ENCODE assay signal across 27 cellular contexts in the genomic region with DNA sequence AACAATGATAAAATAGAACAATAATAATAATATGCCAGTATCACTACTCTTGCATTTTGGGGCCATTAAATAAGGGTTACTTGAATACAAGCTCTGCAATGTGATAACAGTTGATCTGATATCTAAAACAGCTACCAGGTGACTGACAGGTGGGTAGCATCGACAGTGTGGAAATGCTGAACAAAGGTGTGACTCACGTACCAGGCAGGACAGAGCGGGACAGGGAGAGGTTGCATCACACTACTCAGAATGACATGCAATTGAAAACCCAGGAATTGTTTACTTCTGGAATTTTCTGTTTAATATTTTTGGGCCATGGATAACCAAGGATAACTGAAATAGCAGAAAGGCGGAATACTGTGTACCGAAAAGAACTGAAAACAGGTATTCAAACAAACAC. TPM values are rescaled to one million over a fixed set of nuclear protein-coding genes. Genes with fewer than 3 reads are reported as not detected.
"Had no signal": no experiment of that assay in that cellular context is flagged by ENCODE, and none has a peak within 500 bp of the region (broad histone marks: within the 10 kb centered on the region; RNA-seq: fewer than 3 reads in every experiment).

No MANE protein-coding gene starts in this region.

- DNase-seq: activated CD4-positive, alpha-beta T cell treated with anti-CD3 and anti-CD28 coated beads, Interleukin-2, amount 50 U/mL, for 1 hour; activated CD8-positive, alpha-beta T cell treated with anti-CD3 and anti-CD28 coated beads, Interleukin-2, amount 10 ng/mL, durations not matched to agents 7 days and 5 days; activated gamma-delta T cell; activated naive CD4-positive, alpha-beta T cell treated with anti-CD3 and anti-CD28 coated beads, Interleukin-2, amount 50 U/mL, for 16 hours; activated naive CD8-positive, alpha-beta T cell treated with anti-CD3 and anti-CD28 coated beads, Interleukin-2, amount 50 U/mL, for 24 hours; caudate nucleus; effector memory CD8-positive, alpha-beta T cell; esophagus squamous epithelium; head of caudate nucleus; hypothalamus; left ventricle myocardium inferior; midbrain; psoas muscle; stimulated activated CD4-positive, alpha-beta T cell treated with anti-CD3 and anti-CD28 coated beads, Interleukin-4, amount 100 ng/mL, for 24 hours; stimulated activated naive CD4-positive, alpha-beta T cell treated with Interleukin-2 at 50 U/mL for 16 hours; upper lobe of left lung had no signal

- ATAC-seq: activated CD4-positive, CD25-positive, alpha-beta regulatory T cell treated with anti-CD3 and anti-CD28 coated beads, Interleukin-2, amount 50 U/mL, for 24 hours; activated CD8-positive, alpha-beta T cell treated with anti-CD3 and anti-CD28 coated beads, Interleukin-2, amount 10 ng/mL, durations not matched to agents 7 days and 5 days; activated naive CD8-positive, alpha-beta T cell treated with anti-CD3 and anti-CD28 coated beads, Interleukin-2, amount 50 U/mL, for 24 hours; effector memory CD8-positive, alpha-beta T cell; gastroesophageal sphincter; natural killer cell treated with Interleukin-12 subunit alpha and Interleukin-12 subunit beta and Interleukin-15 and Interleukin-18, amount 100 ng/mL, for 72 hours; psoas muscle had no signal

- H3K27me3 ChIP-seq: esophagus squamous epithelium, right atrium auricular region, upper lobe of left lung had no signal

- H3K4me1 ChIP-seq: esophagus squamous epithelium, gastroesophageal sphincter, left ventricle myocardium inferior, psoas muscle, right atrium auricular region, upper lobe of left lung had no signal

- H3K9me3 ChIP-seq: esophagus squamous epithelium, gastroesophageal sphincter, left ventricle myocardium inferior, psoas muscle, right atrium auricular region, thoracic aorta, upper lobe of left lung had no signal

- H3K27ac ChIP-seq: esophagus squamous epithelium, gastroesophageal sphincter, left ventricle myocardium inferior, psoas muscle, right atrium auricular region, thoracic aorta, upper lobe of left lung, VCaP had no signal

- H3K4me3 ChIP-seq: esophagus squamous epithelium, gastroesophageal sphincter, left ventricle myocardium inferior, psoas muscle, right atrium auricular region, thoracic aorta, upper lobe of left lung had no signal

- H3K36me3 ChIP-seq: esophagus squamous epithelium, gastroesophageal sphincter, left ventricle myocardium inferior, right atrium auricular region, thoracic aorta, upper lobe of left lung had no signal

RNA-seq across cellular contexts. Expression of a gene that starts 21.3 kb away (rescaled TPM):
- total RNA-seq: activated CD8-positive, alpha-beta T cell treated with anti-CD3 and anti-CD28 coated beads, Interleukin-2, amount 10 ng/mL, durations not matched to agents 7 days and 5 days; activated T-helper 1 cell treated with anti-CD3 and anti-CD28 coated beads, Interleukin-12 subunit alpha, Interleukin-12 subunit beta, Interleukin-2, Interleukin-4 antibody, amounts not matched to agents 30 ng/mL and 10 ng/mL and 1 ng/mL, durations not matched to agents 14 hours and 24 hours and 36 hours; dermis microvascular lymphatic vessel endothelial cell; endothelial cell of umbilical vein; left ventricle myocardium inferior; natural killer cell treated with Interleukin-12 subunit alpha and Interleukin-12 subunit beta and Interleukin-15 and Interleukin-18, amount 100 ng/mL, for 72 hours; osteocyte; psoas muscle; T-helper 2 cell treated with Interferon-gamma antibody and Interleukin-4, amounts not matched to agents 100 ng/mL and 5 ng/mL, for 36 hours; thoracic aorta had no signal
